ENCODE assay signal across 16 cellular contexts in the genomic region with DNA sequence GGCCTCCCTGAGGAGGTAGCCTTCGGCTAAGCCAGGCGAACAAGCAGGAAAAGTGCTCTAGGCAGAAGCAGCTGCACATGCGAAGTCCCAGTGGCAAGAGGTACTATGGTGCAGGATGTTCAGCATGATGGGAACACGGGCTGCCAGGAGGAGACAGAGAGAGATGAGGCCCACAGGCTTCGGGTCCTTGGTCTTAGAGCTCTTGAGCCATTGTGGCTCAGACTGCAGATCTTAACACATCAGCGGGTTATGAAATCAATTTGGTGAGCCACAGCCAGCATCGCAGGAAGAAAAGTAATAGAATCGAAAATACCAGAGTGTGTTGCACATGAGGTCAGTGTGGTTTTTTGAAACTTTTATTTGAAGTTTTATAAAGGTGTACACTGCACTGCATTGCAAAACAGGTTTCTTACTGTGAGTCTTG.
DNase-seq lines count a peak whose midpoint lies in the region; ATAC-seq and TF ChIP-seq lines count a peak whose summit lies in the region.
"Had no signal": no experiment of that assay in that cellular context is flagged by ENCODE, and none has a peak within 500 bp of the region (broad histone marks: within the 10 kb centered on the region; RNA-seq: fewer than 3 reads in every experiment).

No MANE protein-coding gene starts in this region.

- no peak overlapping the region for H3K4me3 Mint-ChIP-seq in mesothelial cell of epicardium
- H3K4me3 Mint-ChIP-seq: activated naive CD8-positive, alpha-beta T cell; activated T-cell treated with anti-CD3 and anti-CD28 coated beads, Interleukin-2, amount 50 U/mL, for 4 hours had no signal

- ATAC-seq in HG03469 (IDR thresholded peaks at IDR 0.05; ENCODE audit: unreplicated experiment), result no peak
- ATAC-seq: activated T-cell treated with anti-CD3 and anti-CD28 coated beads, Interleukin-2, amount 50 U/mL, for 4 hours; mucosa of descending colon had no signal

- no peaks in the 10 kb centered on the region for H3K27me3 Mint-ChIP-seq in mesothelial cell of epicardium (ENCODE audit: low read depth)

- H3K4me1 Mint-ChIP-seq in mesothelial cell of epicardium, result peaks cover 13% of the 10 kb centered on the region

- H3K9me3 Mint-ChIP-seq in mesothelial cell of epicardium, result no peaks in the 10 kb centered on the region
- H3K9me3 Mint-ChIP-seq: activated T-cell treated with anti-CD3 and anti-CD28 coated beads, Interleukin-2, amount 50 U/mL, for 4 hours had no signal

- DNase-seq in EH (ENCODE audit: low read depth), result peak; percentile 15
- DNase-seq in NCI-H69 (lab: John Stamatoyannopoulos, UW), result peak; percentile 64
- DNase-seq in astrocyte of the hippocampus (ENCODE audit: low read depth, low spot score), result peak; percentile 27
- no peak for DNase-seq in mesothelial cell of epicardium (ENCODE audit: low spot score in 2 of 2, unreplicated experiment in 2 of 2)
- DNase-seq in OCI-M1 (lab: John Stamatoyannopoulos, UW), result no peak
- no peak for DNase-seq in foreskin melanocyte
- no peak for DNase-seq in NCI-H146 treated with DMSO at 0.1 percent for 48 hours (lab: John Stamatoyannopoulos, UW; ENCODE audit: unreplicated experiment)
- DNase-seq: activated T-cell treated with anti-CD3 and anti-CD28 coated beads, Interleukin-2, amount 50 U/mL, for 4 hours; AML-193; Caco-2; GF-D8; HCEC 1CT; left cardiac atrium; mucosa of descending colon had no signal

- TF ChIP-seq CTCF in mesothelial cell of epicardium (IDR thresholded peaks at IDR 0.05; ENCODE audit: unreplicated experiment), result no peak

- peak overlapping the region; percentile 47 for H3K27ac Mint-ChIP-seq in mesothelial cell of epicardium
- H3K27ac Mint-ChIP-seq: activated naive CD8-positive, alpha-beta T cell had no signal

- no peaks in the 10 kb centered on the region for H3K36me3 Mint-ChIP-seq in mesothelial cell of epicardium
- H3K36me3 Mint-ChIP-seq: activated naive CD8-positive, alpha-beta T cell had no signal

Comparison
In these comparisons a context has a peak if more than half of its experiments do, and no peak if none do; other contexts are left out.
1. DNase-seq: peak in EH (single experiment), NCI-H69 (single experiment) and astrocyte of the hippocampus (single experiment); none in mesothelial cell of epicardium (0 of 2), OCI-M1 (single experiment), foreskin melanocyte (single experiment) and NCI-H146 treated with DMSO at 0.1 percent for 48 hours (single experiment).